In genomic region chr11:132072880-132073213, GRCh38 we compare ENCODE assay signal across 13 cellular contexts.
DNase-seq lines count a peak whose midpoint lies in the region; TF ChIP-seq lines count a peak whose summit lies in the region.
"Had no signal": no experiment of that assay in that cellular context is flagged by ENCODE, and none has a peak within 500 bp of the region (broad histone marks: within the 10 kb centered on the region; RNA-seq: fewer than 3 reads in every experiment).

No MANE protein-coding gene starts in this region.

- H4K8ac ChIP-seq in neuronal stem cell (ENCODE audit: low read depth, low read length): no peak overlapping the region

- no peaks in the 10 kb centered on the region for H3K27me3 ChIP-seq in BLaER1 treated with 17β-estradiol and CSF1 and Interleukin-3, amounts not matched to agents 10 nM and 100 nM
- H3K27me3 ChIP-seq in SK-N-SH (ENCODE audit: insufficient read depth): no peaks in the 10 kb centered on the region
- H3K27me3 ChIP-seq in neuronal stem cell (ENCODE audit: control insufficient read depth in 3 of 3, insufficient read depth in 3 of 3, low read depth in 1 of 3, low read length in 3 of 3): no peaks in the 10 kb centered on the region

- TF ChIP-seq CTCF in SK-N-SH (IDR thresholded peaks at IDR 0.05) (no peak), CD14-positive monocyte (IDR thresholded peaks at IDR 0.05) (no peak)

- peak overlapping the region; percentile 15 for H2BK15ac ChIP-seq in neuronal stem cell (ENCODE audit: low read length)

- peaks cover 24% of the 10 kb centered on the region for H3K4me1 Mint-ChIP-seq in CD14-positive monocyte
- no peaks in the 10 kb centered on the region for H3K4me1 Mint-ChIP-seq in activated CD4-positive, alpha-beta memory T cell treated with anti-CD3 and anti-CD28 coated beads for 36 hours (ENCODE audit: low read depth)

- no peak overlapping the region for H2BK5ac ChIP-seq in neuronal stem cell (ENCODE audit: low read length)

- H3K23ac ChIP-seq in neuronal stem cell (ENCODE audit: low read depth, low read length, poor library complexity): no peak overlapping the region

- 14% methylated on average over 2 of the region's 3 CpGs for WGBS in SK-N-SH (ENCODE audit: low lambda C conversion rate)
- WGBS in neuronal stem cell (ENCODE audit: extremely low coverage in 2 of 2, insufficient read length in 2 of 2, insufficient replicate concordance in 1 of 2), 2 donors: no CpG with 5 or more reads among the region's 3 CpGs

- no peak overlapping the region for H3K4me3 ChIP-seq in BLaER1 treated with 17β-estradiol and CSF1 and Interleukin-3, amounts not matched to agents 10 nM and 100 nM
- peak overlapping the region in 1 of 2 experiments; percentile 25; a peak in 1 of 4 replicates for H3K4me3 ChIP-seq in SK-N-SH (ENCODE audit: low read depth in 2 of 2, low read length in 1 of 2)
- H3K4me3 ChIP-seq in neuronal stem cell (ENCODE audit: low read length in 2 of 2): no peak overlapping the region
- H3K4me3 ChIP-seq: thoracic aorta had no signal

- peaks cover 22% of the 10 kb centered on the region for H3F3A ChIP-seq in SK-N-SH (replicated peaks; ENCODE audit: insufficient read depth)

- H3K36me3 Mint-ChIP-seq in CD14-positive monocyte: no peaks in the 10 kb centered on the region
- no peaks in the 10 kb centered on the region for H3K36me3 Mint-ChIP-seq in activated CD4-positive, alpha-beta memory T cell treated with anti-CD3 and anti-CD28 coated beads for 36 hours

- intact Hi-C loops in CD14-positive monocyte (cut with micrococcal nuclease): no loop called here
- intact Hi-C loops in activated CD4-positive, alpha-beta memory T cell treated with anti-CD3 and anti-CD28 coated beads for 36 hours (cut with micrococcal nuclease): no loop called here

- no peak for TF ChIP-seq RAD21 in SK-N-SH (IDR thresholded peaks at IDR 0.05; ENCODE audit: low read length)

- no peak overlapping the region for H3K18ac ChIP-seq in neuronal stem cell (ENCODE audit: low read length)

- H2AFZ ChIP-seq in SK-N-SH (ENCODE audit: low read depth) (peak overlapping the region; percentile 37; the same call in 1 of the 2 replicates), neuronal stem cell (ENCODE audit: low read length) (no peak overlapping the region)
- H2AFZ ChIP-seq: parathyroid adenoma had no signal

- TF ChIP-seq EP300 in SK-N-SH (IDR thresholded peaks at IDR 0.05; ENCODE audit: borderline replicate concordance in 1 of 2, low read depth in 1 of 2, low read length in 1 of 2): no peak

- peaks cover 0 to 4% (median 0%) of the 10 kb centered on the region in 3 donors for H3K27me3 Mint-ChIP-seq in CD14-positive monocyte (ENCODE audit: low read depth in 3 of 3)
- no peaks in the 10 kb centered on the region for H3K27me3 Mint-ChIP-seq in activated CD4-positive, alpha-beta memory T cell treated with anti-CD3 and anti-CD28 coated beads for 36 hours

- no peaks in the 10 kb centered on the region for H4K20me1 ChIP-seq in BLaER1 treated with 17β-estradiol and CSF1 and Interleukin-3, amounts not matched to agents 10 nM and 100 nM
- no peaks in the 10 kb centered on the region for H4K20me1 ChIP-seq in SK-N-SH (ENCODE audit: insufficient read depth)

- no peaks in the 10 kb centered on the region for H3K9me2 ChIP-seq in SK-N-SH

- H3K4me1 ChIP-seq in BLaER1 treated with 17β-estradiol and CSF1 and Interleukin-3, amounts not matched to agents 10 nM and 100 nM: peaks cover 0 to 33% (median 13%) of the 10 kb centered on the region in 10 experiments; a peak in 11 of 20 replicates
- H3K4me1 ChIP-seq in SK-N-SH (ENCODE audit: control insufficient read depth in 1 of 2, insufficient read depth in 2 of 2, low read depth in 1 of 2, low read length in 1 of 2): peaks cover 0 to 31% of the 10 kb centered on the region in 2 experiments; a peak in 3 of 4 replicates
- peaks cover 0 to 4% of the 10 kb centered on the region in 2 donors for H3K4me1 ChIP-seq in neuronal stem cell (ENCODE audit: control insufficient read depth in 2 of 2, insufficient read depth in 1 of 2, low read depth in 1 of 2, low read length in 2 of 2)
- H3K4me1 ChIP-seq: parathyroid adenoma had no signal

- peak overlapping the region in 1 of 7 donors; percentile 46 for H3K27ac Mint-ChIP-seq in CD14-positive monocyte
- no peak overlapping the region for H3K27ac Mint-ChIP-seq in activated CD4-positive, alpha-beta memory T cell treated with anti-CD3 and anti-CD28 coated beads for 36 hours
- H3K27ac Mint-ChIP-seq: WTC11 had no signal

- peaks cover 12 to 31% (median 24%) of the 10 kb centered on the region in 11 experiments; a peak in 20 of 22 replicates for H3K9me3 ChIP-seq in BLaER1 treated with 17β-estradiol and CSF1 and Interleukin-3, amounts not matched to agents 10 nM and 100 nM (replicated peaks in 1 of 11)
- H3K9me3 ChIP-seq in SK-N-SH (no peaks in the 10 kb centered on the region), neuronal stem cell (replicated peaks in 1 of 2; ENCODE audit: control insufficient read depth in 2 of 2, insufficient read depth in 1 of 2, low read depth in 1 of 2, low read length in 2 of 2) (peaks cover 0 to 4% of the 10 kb centered on the region in 2 donors)
- H3K9me3 ChIP-seq: thoracic aorta had no signal

- CTCF ChIA-PET in SK-N-SH (lab: Yijun Ruan, JAX): no interaction called here
- CTCF ChIA-PET in activated CD4-positive, alpha-beta memory T cell treated with anti-CD3 and anti-CD28 coated beads for 36 hours (lab: Charles Lee): no interaction called here

- peaks cover 9% of the 10 kb centered on the region; the same call in 1 of the 2 replicates for H3K79me2 ChIP-seq in SK-N-SH (ENCODE audit: insufficient read depth)
- H3K79me2 ChIP-seq: parathyroid adenoma had no signal

- no peak overlapping the region for H3K9ac ChIP-seq in BLaER1 treated with 17β-estradiol and CSF1 and Interleukin-3, amounts not matched to agents 10 nM and 100 nM
- H3K9ac ChIP-seq in SK-N-SH (peak overlapping the region; percentile 85), neuronal stem cell (ENCODE audit: low read depth, low read length, poor library complexity) (no peak overlapping the region)
- H3K9ac ChIP-seq: parathyroid adenoma had no signal

- no peak overlapping the region for H3K4me3 Mint-ChIP-seq in CD14-positive monocyte
- H3K4me3 Mint-ChIP-seq in activated CD4-positive, alpha-beta memory T cell treated with anti-CD3 and anti-CD28 coated beads for 36 hours: no peak overlapping the region
- H3K4me3 Mint-ChIP-seq: WTC11 had no signal

- H3K4ac ChIP-seq in neuronal stem cell (ENCODE audit: low read length): no peak overlapping the region

- DNase-seq in SK-N-SH: no peak
- peak; percentile 58 for DNase-seq in fibroblast of peridontal ligament (ENCODE audit: extremely low read depth)
- no peak for DNase-seq in neuronal stem cell (ENCODE audit: low spot score)
- DNase-seq in CD14-positive monocyte (ENCODE audit: low spot score): no peak
- DNase-seq in OCI-M2 (lab: John Stamatoyannopoulos, UW; ENCODE audit: unreplicated experiment): no peak
- DNase-seq in NCI-H1092 treated with DMSO at 0.1 percent for 48 hours (lab: John Stamatoyannopoulos, UW): no peak
- DNase-seq in activated CD4-positive, alpha-beta memory T cell treated with anti-CD3 and anti-CD28 coated beads for 36 hours: no peak
- DNase-seq: cortex of kidney; NK-92 treated with Interleukin-12 subunit alpha and Interleukin-12 subunit beta, amount 100 ng/mL, for 24 hours had no signal

- no peaks in the 10 kb centered on the region for H3K79me1 ChIP-seq in neuronal stem cell (ENCODE audit: low read depth, low read length)

- POLR2A ChIA-PET in SK-N-SH (lab: Yijun Ruan, JAX): no interaction called here
- POLR2A ChIA-PET in activated CD4-positive, alpha-beta memory T cell treated with anti-CD3 and anti-CD28 coated beads for 36 hours (lab: Charles Lee): no interaction called here

- H2AK5ac ChIP-seq in neuronal stem cell (ENCODE audit: low read depth, low read length): no peak overlapping the region

- no peaks in the 10 kb centered on the region for H3K36me3 ChIP-seq in BLaER1 treated with 17β-estradiol and CSF1 and Interleukin-3, amounts not matched to agents 10 nM and 100 nM
- H3K36me3 ChIP-seq in SK-N-SH (replicated peaks in 1 of 2; ENCODE audit: control insufficient read depth in 1 of 2, insufficient read depth in 2 of 2, low read length in 1 of 2) (no peaks in the 10 kb centered on the region), neuronal stem cell (replicated peaks in 1 of 2; ENCODE audit: control insufficient read depth in 2 of 2, insufficient read depth in 2 of 2, low read length in 2 of 2) (no peaks in the 10 kb centered on the region)
- H3K36me3 ChIP-seq: thoracic aorta had no signal

- H3K14ac ChIP-seq in neuronal stem cell (ENCODE audit: low read length): no peak overlapping the region

- H3K9me3 Mint-ChIP-seq in CD14-positive monocyte: peaks cover 0 to 11% (median 0%) of the 10 kb centered on the region in 7 donors
- H3K9me3 Mint-ChIP-seq in activated CD4-positive, alpha-beta memory T cell treated with anti-CD3 and anti-CD28 coated beads for 36 hours: peaks cover 10% of the 10 kb centered on the region

- no peak overlapping the region for H4K91ac ChIP-seq in neuronal stem cell (ENCODE audit: low read depth, low read length, poor library complexity)

- no peak overlapping the region for H2BK120ac ChIP-seq in neuronal stem cell (ENCODE audit: low read depth, low read length)

- H3K27ac ChIP-seq in BLaER1 treated with 17β-estradiol and CSF1 and Interleukin-3, amounts not matched to agents 10 nM and 100 nM: peak overlapping the region in 6 of 11 experiments; percentile 17 to 52 (median 30); a peak in 6 of 22 replicates
- peak overlapping the region; percentile 74 to 99; a peak in 3 of 4 replicates for H3K27ac ChIP-seq in SK-N-SH (ENCODE audit: low read depth in 2 of 2, low read length in 1 of 2)
- H3K27ac ChIP-seq in neuronal stem cell (replicated peaks; ENCODE audit: low read length): no peak overlapping the region
- H3K27ac ChIP-seq: parathyroid adenoma, thoracic aorta had no signal

- H2BK12ac ChIP-seq in neuronal stem cell (ENCODE audit: low read length): no peak overlapping the region

- peak overlapping the region in 7 of 11 experiments; percentile 16 to 51 (median 40); a peak in 9 of 22 replicates for H3K4me2 ChIP-seq in BLaER1 treated with 17β-estradiol and CSF1 and Interleukin-3, amounts not matched to agents 10 nM and 100 nM
- H3K4me2 ChIP-seq in SK-N-SH: peak overlapping the region; percentile 65
- no peak overlapping the region for H3K4me2 ChIP-seq in neuronal stem cell (ENCODE audit: insufficient read depth, low read length, poor library complexity, severe bottlenecking)

TF ChIP-seq in SK-N-SH, 30 proteins besides CTCF, POLR2A, EP300 and RAD21 (continues in another document):
- TF ChIP-seq USF2 (IDR thresholded peaks at IDR 0.05; ENCODE audit: borderline replicate concordance, low read depth, low read length): no peak
- TF ChIP-seq GABPA (IDR thresholded peaks at IDR 0.05; ENCODE audit: low read depth): no peak
- TF ChIP-seq JUND (IDR thresholded peaks at IDR 0.05): no peak
